ENCODE assay signal across 22 cellular contexts in the genomic region with DNA sequence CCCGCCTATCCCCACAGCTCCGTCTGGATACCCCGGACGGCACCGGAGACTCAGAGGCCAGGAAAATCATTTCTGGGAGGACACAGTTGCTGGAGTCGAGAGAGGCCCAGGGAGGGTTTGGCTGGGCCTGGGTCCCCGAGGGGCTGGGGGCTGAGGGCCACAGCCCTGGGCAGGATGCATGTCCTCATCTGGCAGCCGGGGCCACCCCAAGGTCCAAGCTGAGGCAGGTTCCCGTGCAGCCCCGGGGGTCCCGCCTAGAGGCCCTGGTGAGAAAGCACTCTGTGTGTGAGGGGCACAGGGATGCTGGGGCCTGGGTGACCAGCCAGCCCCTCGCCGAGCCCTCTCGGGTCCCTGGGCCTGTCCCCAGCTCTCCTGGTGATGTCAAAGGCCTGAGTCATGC. TPM values are rescaled to one million over a fixed set of nuclear protein-coding genes. Genes with fewer than 3 reads are reported as not detected.
"Had no signal": no experiment of that assay in that cellular context is flagged by ENCODE, and none has a peak within 500 bp of the region (broad histone marks: within the 10 kb centered on the region; RNA-seq: fewer than 3 reads in every experiment).

No MANE protein-coding gene starts in this region.

- DNase-seq: Karpas-422, KG1, MG63, NCI-H1092 treated with DMSO at 0.1 percent for 48 hours, NCI-H1436 treated with DMSO at 0.1 percent for 48 hours, NCI-H1694, NCI-H187 treated with DMSO at 0.1 percent for 48 hours, NCI-H2029 treated with DMSO at 0.1 percent for 48 hours, NCI-H2171 treated with DMSO at 0.1 percent for 48 hours, NCI-H345, NCI-H446 treated with DMSO at 0.1 percent for 48 hours, NCI-H510A treated with DMSO at 0.1 percent for 48 hours, NCI-H526 treated with DMSO at 0.1 percent for 48 hours, NCI-H748 treated with DMSO at 0.1 percent for 48 hours, PC-9, Peyer's patch, SHP77 treated with DMSO at 0.1 percent for 48 hours, SJCRH30 had no signal

- H2AFZ ChIP-seq: PC-9 had no signal

- H3K4me2 ChIP-seq: PC-9 had no signal

- FAIRE-seq: HTR-8/SVneo had no signal

- H3K4me3 ChIP-seq: MG63, PC-9, Peyer's patch, SJCRH30 had no signal

- H3K27me3 ChIP-seq: MG63, Peyer's patch had no signal

- H3K27ac ChIP-seq: HL-60, PC-9, Peyer's patch, SJCRH30 had no signal

- H3K9me3 ChIP-seq: MG63, Peyer's patch, SJCRH30 had no signal

- H3K36me3 ChIP-seq: MG63, Peyer's patch, SJCRH30 had no signal

RNA-seq across cellular contexts. Expression of a gene that starts 25.6 kb away (rescaled TPM):
- total RNA-seq: OCI-LY7, PC-9, Peyer's patch, RPMI7951, SJCRH30 had no signal

RNA-seq across cellular contexts. Expression of a gene that starts 31.3 kb away (rescaled TPM):
- total RNA-seq: OCI-LY7, PC-9, RPMI7951 had no signal

RNA-seq across cellular contexts. Expression of a gene that starts 49.1 kb away (rescaled TPM):
- total RNA-seq: OCI-LY7, PC-9, RPMI7951 had no signal
